In the genomic region with DNA sequence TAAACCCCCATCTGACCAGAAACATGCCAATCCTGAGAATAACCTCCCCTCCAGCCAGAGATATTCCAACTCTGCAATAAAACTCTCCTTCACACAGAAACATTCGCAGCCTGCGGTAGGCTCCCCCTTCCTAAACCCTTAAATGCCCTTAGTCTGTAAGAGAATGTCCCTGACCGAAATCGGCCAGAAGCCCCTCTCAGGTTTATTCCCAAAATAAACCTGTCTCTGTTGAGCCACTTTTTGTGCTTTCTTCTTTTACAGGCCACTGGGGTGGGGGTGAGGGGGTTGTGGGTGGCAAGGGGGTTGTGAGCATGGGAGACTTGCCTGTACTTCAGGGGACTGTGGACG, we compare ENCODE assay signal across 20 cellular contexts. TPM values are rescaled to one million over a fixed set of nuclear protein-coding genes. Genes with fewer than 3 reads are reported as not detected.
"Had no signal": no experiment of that assay in that cellular context is flagged by ENCODE, and none has a peak within 500 bp of the region (broad histone marks: within the 10 kb centered on the region; RNA-seq: fewer than 3 reads in every experiment).

No MANE protein-coding gene starts in this region.

- H3K9me3 Mint-ChIP-seq: naive thymus-derived CD4-positive, alpha-beta T cell; stimulated activated naive B cell treated with anti-CD40 and anti-IgM and Interleukin-4, amounts not matched to agents 10 μg/mL and 1 μg/mL and 100 μg/mL, for 72 hours; stimulated activated naive CD8-positive, alpha-beta T cell treated with anti-CD3 and anti-CD28 coated beads, Interleukin-15, amount 100 ng/mL, for 72 hours had no signal

- H3K4me3 Mint-ChIP-seq: stimulated activated naive B cell treated with anti-CD40 and anti-IgM and Interleukin-4, amounts not matched to agents 10 μg/mL and 1 μg/mL and 100 μg/mL, for 72 hours had no signal

- ATAC-seq: esophagus mucosa; heart left ventricle; naive thymus-derived CD4-positive, alpha-beta T cell; pancreas; right cardiac atrium; stimulated activated naive B cell treated with anti-CD40 and anti-IgM and Interleukin-4, amounts not matched to agents 10 μg/mL and 1 μg/mL and 100 μg/mL, for 72 hours; stimulated activated naive CD8-positive, alpha-beta T cell treated with anti-CD3 and anti-CD28 coated beads, Interleukin-15, amount 100 ng/mL, for 72 hours had no signal

- DNase-seq: cortex of kidney; effector CD8-positive, alpha-beta T cell; hippocampal formation; kidney glomerular epithelial cell; mammary epithelial cell; naive thymus-derived CD4-positive, alpha-beta T cell; occipital lobe; stimulated activated CD4-positive, alpha-beta T cell treated with anti-CD3 and anti-CD28 coated beads, Interleukin-1b, Interleukin-23, amount 100 ng/mL, for 48 hours; stimulated activated CD4-positive, alpha-beta T cell treated with anti-CD3 and anti-CD28 coated beads, Interleukin-4, amount 100 ng/mL, for 4 hours; stimulated activated naive B cell treated with anti-CD40 and anti-IgM and Interleukin-4, amounts not matched to agents 10 μg/mL and 1 μg/mL and 100 μg/mL, for 72 hours; stimulated activated naive CD8-positive, alpha-beta T cell treated with anti-CD3 and anti-CD28 coated beads, Interleukin-15, amount 100 ng/mL, for 72 hours; substantia nigra; transverse colon had no signal

- H3K27me3 ChIP-seq: pancreas, transverse colon had no signal

- H3K9me3 ChIP-seq: heart left ventricle, pancreas, thoracic aorta, transverse colon had no signal

- H3K27ac ChIP-seq: dorsolateral prefrontal cortex, heart left ventricle, pancreas, thoracic aorta, transverse colon had no signal

- H3K27me3 Mint-ChIP-seq: naive thymus-derived CD4-positive, alpha-beta T cell; progenitor cell of endocrine pancreas; stimulated activated naive CD8-positive, alpha-beta T cell treated with anti-CD3 and anti-CD28 coated beads, Interleukin-15, amount 100 ng/mL, for 72 hours had no signal

- H3K4me3 ChIP-seq: dorsolateral prefrontal cortex, heart left ventricle, pancreas, thoracic aorta, transverse colon had no signal

- H3K36me3 ChIP-seq: pancreas, thoracic aorta, transverse colon had no signal

- H3K27ac Mint-ChIP-seq: progenitor cell of endocrine pancreas had no signal

RNA-seq across cellular contexts. Expression of a gene that starts 41.6 kb away (rescaled TPM):
- total RNA-seq: mammary epithelial cell, thoracic aorta had no signal
- polyA plus RNA-seq: mammary epithelial cell had no signal
